ENCODE assay signal across 7 cellular contexts in genomic region chr5:141968914-141969608, GRCh38. TPM values are rescaled to one million over a fixed set of nuclear protein-coding genes. Genes with fewer than 3 reads are reported as not detected.
DNase-seq lines count a peak whose midpoint lies in the region; ATAC-seq and TF ChIP-seq lines count a peak whose summit lies in the region.

TSS of gene RNF14 (plus strand) at chr5:141969105. CDS start at chr5:141973589, 4,484 bp downstream.

- DNase-seq in NCI-H1694 treated with DMSO at 0.1 percent for 48 hours (lab: John Stamatoyannopoulos, UW) (peak; percentile 71), ascending aorta (ENCODE audit: low spot score in 2 of 2) (peak; percentile 71 to 97), hepatic stellate cell (ENCODE audit: low spot score) (peak; percentile 95), retinal pigment epithelial cell (ENCODE audit: low read depth) (peak; percentile 74)

- H3K4me1 ChIP-seq in ascending aorta, result peaks cover 0 to 12% of the 10 kb centered on the region in 2 donors

- H3K27ac ChIP-seq in ascending aorta, result peak within 1 kb of the TSS; percentile 95 to 98

- no peaks in the 10 kb centered on the region for H3K27me3 ChIP-seq in ascending aorta

- intact Hi-C loops in T-helper 2 cell treated with Interferon-gamma antibody and Interleukin-4, amounts not matched to agents 100 ng/mL and 5 ng/mL, for 36 hours (cut with micrococcal nuclease), result loop anchor here (1.0 to 2.0 kb wide), 7 partner anchors 9 to 388 kb away; partner anchors contain the start of gene DELE1
- intact Hi-C loops in ascending aorta (cut with DNase I), result loop anchor here (2.0 kb wide), 1 partner anchor 46 kb away; the partner anchor contains the start of gene DELE1

- ATAC-seq in GM18498 (IDR thresholded peaks at IDR 0.05; ENCODE audit: unreplicated experiment) (peak; percentile 94), HG02884 (IDR thresholded peaks at IDR 0.05; ENCODE audit: unreplicated experiment) (peak; percentile 84)

- no peaks in the 10 kb centered on the region for H3K9me3 ChIP-seq in ascending aorta

- H3K4me3 ChIP-seq in ascending aorta (peak within 1 kb of the TSS; percentile 67 to 83), retinal pigment epithelial cell (ENCODE audit: low read length) (peak within 1 kb of the TSS; percentile 60)

- H3K36me3 ChIP-seq in ascending aorta, result peaks cover 12 to 14% of the 10 kb centered on the region in 2 donors

- peak; percentile 98 to 99 (median 98) for TF ChIP-seq CTCF in ascending aorta (IDR thresholded peaks at IDR 0.05)
- TF ChIP-seq CTCF in retinal pigment epithelial cell (conservative IDR thresholded peaks at IDR 0.05; ENCODE audit: low read depth, low read length), result peak; percentile 68

RNA-seq across cellular contexts. Expression of gene RNF14, which starts in this region (rescaled TPM):
- 24.2 and 24.4 TPM in 2 replicates for total RNA-seq in T-helper 2 cell treated with Interferon-gamma antibody and Interleukin-4, amounts not matched to agents 100 ng/mL and 5 ng/mL, for 36 hours
- 8.8 TPM for total RNA-seq in ascending aorta

Comparison
In these comparisons a context has a peak if more than half of its experiments do, and no peak if none do; other contexts are left out.
1. Peak in every context shown above with its lines: DNase-seq, ATAC-seq, H3K4me3 ChIP-seq and H3K27ac ChIP-seq.